In the genomic region with DNA sequence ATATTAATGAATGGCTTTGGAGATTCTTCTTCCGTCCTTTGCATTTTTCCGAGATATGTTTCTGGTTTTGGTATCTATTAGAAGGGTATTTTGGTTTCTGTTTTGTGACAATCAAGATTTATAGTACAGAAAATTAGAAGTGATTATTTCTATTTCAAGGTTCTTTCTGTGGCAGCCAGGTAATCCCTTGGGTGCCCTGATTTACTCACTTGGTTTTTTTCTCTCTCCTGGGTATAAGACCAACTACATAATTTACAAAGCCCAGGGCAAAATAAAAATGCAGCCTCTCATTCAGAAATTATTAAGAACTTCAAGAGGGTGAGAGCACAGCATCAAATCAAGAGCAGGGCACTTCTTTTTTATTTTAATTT, we compare ENCODE assay signal across 26 cellular contexts. TPM values are rescaled to one million over a fixed set of nuclear protein-coding genes. Genes with fewer than 3 reads are reported as not detected.
DNase-seq lines count a peak whose midpoint lies in the region; ATAC-seq, FAIRE-seq and TF ChIP-seq lines count a peak whose summit lies in the region.
"Had no signal": no experiment of that assay in that cellular context is flagged by ENCODE, and none has a peak within 500 bp of the region (broad histone marks: within the 10 kb centered on the region; RNA-seq: fewer than 3 reads in every experiment).

No MANE protein-coding gene starts in this region.

- TF ChIP-seq EP300 in GM12878 (IDR thresholded peaks at IDR 0.05; ENCODE audit: borderline replicate concordance in 1 of 2, control insufficient read depth in 1 of 2, low read depth in 2 of 2, low read length in 2 of 2), result 0 out of 4 replicates have a peak, but pooled peaks have one; percentile 10 to 25

- H3K9me3 ChIP-seq in GM12878 (replicated peaks; ENCODE audit: control insufficient read depth, insufficient read depth, low read length) (no peaks in the 10 kb centered on the region), right lobe of liver (no peaks in the 10 kb centered on the region), T-helper 17 cell (ENCODE audit: control insufficient read depth, low read length, poor library complexity, severe bottlenecking) (no peaks in the 10 kb centered on the region)

- no peak overlapping the region for H3K27ac ChIP-seq in GM12878 (ENCODE audit: control insufficient read depth, insufficient read depth)
- H3K27ac ChIP-seq in right lobe of liver, result peak overlapping the region in 2 of 3 donors; percentile 66 to 87
- H3K27ac ChIP-seq: C4-2B, KMS-11, PC-9 had no signal

- no peak overlapping the region for H3K9ac ChIP-seq in GM12878 (ENCODE audit: control insufficient read depth, insufficient read depth, low read length)
- H3K9ac ChIP-seq: KMS-11 had no signal

- peak overlapping the region; percentile 68; the same call in 1 of the 2 replicates for H2AFZ ChIP-seq in GM12878 (ENCODE audit: control insufficient read depth, low read depth, low read length)
- H2AFZ ChIP-seq: PC-9 had no signal

- H3K4me2 ChIP-seq in GM12878 (ENCODE audit: control insufficient read depth, insufficient read depth), result peak overlapping the region; percentile 63; the same call in 1 of the 2 replicates
- H3K4me2 ChIP-seq: KMS-11, PC-9 had no signal

- TF ChIP-seq CTCF in GM12878 (IDR thresholded peaks at IDR 0.05 in 2 of 3, conservative IDR thresholded peaks at IDR 0.05 in 1 of 3; ENCODE audit: control insufficient read depth in 2 of 3, extremely low read depth in 1 of 3, insufficient read depth in 1 of 3, low read depth in 3 of 3, low read length in 3 of 3), result no peak
- no peak for TF ChIP-seq CTCF in right lobe of liver (IDR thresholded peaks at IDR 0.05)

- H3K36me3 ChIP-seq in GM12878 (ENCODE audit: control insufficient read depth in 2 of 2, insufficient read depth in 2 of 2, low read length in 1 of 2) (no peaks in the 10 kb centered on the region), right lobe of liver (no peaks in the 10 kb centered on the region)

- no peak for TF ChIP-seq RAD21 in GM12878 (IDR thresholded peaks at IDR 0.05; ENCODE audit: insufficient read depth, low read depth, low read length)

- SMC1A ChIA-PET in GM12878 (lab: Charles Lee; ENCODE audit: uncharacterized antibody, unreplicated experiment), result interaction anchor here (1.0 to 3.3 kb wide), 2 partner anchors 27 to 49 kb away, joined by 6 to 10 read pairs; no protein-coding TSS in a partner anchor

- no peaks in the 10 kb centered on the region for H4K20me1 ChIP-seq in GM12878 (ENCODE audit: control insufficient read depth, insufficient read depth)

- peaks cover 15% of the 10 kb centered on the region for H3K79me2 ChIP-seq in GM12878 (ENCODE audit: control insufficient read depth, insufficient read depth, low read length)

- ATAC-seq in GM12878 (no peak), right lobe of liver (no peak), T-helper 17 cell (no peak)
- ATAC-seq in stimulated activated naive B cell treated with anti-CD40 and anti-IgM and Interleukin-4, amounts not matched to agents 10 μg/mL and 1 μg/mL and 100 μg/mL, for 72 hours (replicated peaks), result no peak
- ATAC-seq: HCT116 had no signal

- no peaks in the 10 kb centered on the region for H3K9me3 Mint-ChIP-seq in stimulated activated naive B cell treated with anti-CD40 and anti-IgM and Interleukin-4, amounts not matched to agents 10 μg/mL and 1 μg/mL and 100 μg/mL, for 72 hours
- H3K9me3 Mint-ChIP-seq: CD8-positive, alpha-beta memory T cell had no signal

- H3K4me3 ChIP-seq in GM12878 (no peak overlapping the region), right lobe of liver (peak overlapping the region; percentile 5 to 73 (median 35))
- H3K4me3 ChIP-seq: PC-9 had no signal

- BruUV-seq in GM12878 (replicated peaks; lab: Mats Ljungman, UMichigan), result no TSS peak

- in situ Hi-C loops in GM12878 (cut with MboI), result no loop called here

- H3K4me1 ChIP-seq in GM12878 (ENCODE audit: control insufficient read depth, insufficient read depth, low read length), result peaks cover 8% of the 10 kb centered on the region
- peaks cover 0 to 19% (median 11%) of the 10 kb centered on the region in 4 donors for H3K4me1 ChIP-seq in right lobe of liver

- TF ChIP-seq POLR2A in GM12878 (IDR thresholded peaks at IDR 0.05; ENCODE audit: low read depth, low read length), result no peak
- peak; percentile 1 for TF ChIP-seq POLR2A in right lobe of liver (IDR thresholded peaks at IDR 0.05)

- no peak for FAIRE-seq in GM12878 (lab: Jason Lieb, UNC)
- FAIRE-seq: HTR-8/SVneo had no signal

- H3K4me3 Mint-ChIP-seq in stimulated activated naive B cell treated with anti-CD40 and anti-IgM and Interleukin-4, amounts not matched to agents 10 μg/mL and 1 μg/mL and 100 μg/mL, for 72 hours, result no peak overlapping the region
- no peak overlapping the region for H3K4me3 Mint-ChIP-seq in T-helper 17 cell

- H3K27me3 ChIP-seq in GM12878 (replicated peaks in 1 of 2; ENCODE audit: control insufficient read depth in 2 of 2, insufficient read depth in 2 of 2, low read length in 1 of 2) (no peaks in the 10 kb centered on the region), right lobe of liver (no peaks in the 10 kb centered on the region)

- peak; percentile 47 for DNase-seq in NCI-H1436 treated with DMSO at 0.1 percent for 48 hours (lab: John Stamatoyannopoulos, UW)
- no peak for DNase-seq in GM12878 (ENCODE audit: low read depth, low spot score)
- DNase-seq in right lobe of liver, result no peak
- no peak for DNase-seq in stimulated activated naive B cell treated with anti-CD40 and anti-IgM and Interleukin-4, amounts not matched to agents 10 μg/mL and 1 μg/mL and 100 μg/mL, for 72 hours
- no peak for DNase-seq in iPS-NIHi7 (ENCODE audit: extremely low spot score)
- DNase-seq in SKM-1 (lab: John Stamatoyannopoulos, UW; ENCODE audit: unreplicated experiment), result no peak
- DNase-seq in T-helper 17 cell, result no peak
- no peak for DNase-seq in GDM1 (lab: John Stamatoyannopoulos, UW)
- DNase-seq: CD8-positive, alpha-beta memory T cell; DMS 273 treated with DMSO at 0.1 percent for 48 hours; DMS79 treated with DMSO at 0.1 percent for 48 hours; NCI-H1092; NCI-H1417 treated with DMSO at 0.1 percent for 48 hours; NCI-H187 treated with DMSO at 0.1 percent for 48 hours; NCI-H2171 treated with DMSO at 0.1 percent for 48 hours; NCI-H524; NCI-H748 treated with DMSO at 0.1 percent for 48 hours; PC-9; Right ventricle myocardium superior had no signal

- RAD21 ChIA-PET in GM12878 (lab: Charles Lee; ENCODE audit: unreplicated experiment), result no interaction called here

- WGBS in GM12878 (ENCODE audit: insufficient coverage, insufficient replicate concordance, low lambda C conversion rate, missing lambda C conversion rate), result 0% methylated on average over 2 of the region's 2 CpGs
- 25% methylated on average over 2 of the region's 2 CpGs for WGBS in right lobe of liver (ENCODE audit: insufficient coverage, low coverage, low lambda C conversion rate, missing lambda C conversion rate)

- peaks cover 0 to 4% of the 10 kb centered on the region in 2 donors for H3K36me3 Mint-ChIP-seq in stimulated activated naive B cell treated with anti-CD40 and anti-IgM and Interleukin-4, amounts not matched to agents 10 μg/mL and 1 μg/mL and 100 μg/mL, for 72 hours
- peaks cover 5% of the 10 kb centered on the region for H3K36me3 Mint-ChIP-seq in T-helper 17 cell (ENCODE audit: low read depth)

- POLR2A ChIA-PET in GM12878 (lab: Charles Lee), result interaction anchor here (3.3 kb wide), 1 partner anchor 43 kb away, joined by 22 read pairs; a partner anchor contains a TSS

- H3K4me1 Mint-ChIP-seq in stimulated activated naive B cell treated with anti-CD40 and anti-IgM and Interleukin-4, amounts not matched to agents 10 μg/mL and 1 μg/mL and 100 μg/mL, for 72 hours, result peaks cover 24 to 43% of the 10 kb centered on the region in 2 donors
- H3K4me1 Mint-ChIP-seq in T-helper 17 cell, result peaks cover 27% of the 10 kb centered on the region

- peak overlapping the region; percentile 56 for H3K27ac Mint-ChIP-seq in stimulated activated naive B cell treated with anti-CD40 and anti-IgM and Interleukin-4, amounts not matched to agents 10 μg/mL and 1 μg/mL and 100 μg/mL, for 72 hours
- H3K27ac Mint-ChIP-seq in T-helper 17 cell, result no peak overlapping the region

- intact Hi-C loops in GM12878 (cut with micrococcal nuclease; ENCODE audit: unreplicated experiment), result loop anchor here (10.0 kb wide), 2 partner anchors 302 to 372 kb away; no protein-coding TSS in a partner anchor
- intact Hi-C loops in right lobe of liver (cut with DNase I), result no loop called here

- no peaks in the 10 kb centered on the region for H3K27me3 Mint-ChIP-seq in stimulated activated naive B cell treated with anti-CD40 and anti-IgM and Interleukin-4, amounts not matched to agents 10 μg/mL and 1 μg/mL and 100 μg/mL, for 72 hours
- H3K27me3 Mint-ChIP-seq in T-helper 17 cell, result no peaks in the 10 kb centered on the region
- H3K27me3 Mint-ChIP-seq: CD8-positive, alpha-beta memory T cell had no signal

- CTCF ChIA-PET in GM12878 (lab: Yijun Ruan, JAX), result interaction anchor here (3.0 to 4.3 kb wide), 2 partner anchors 11 to 86 kb away, joined by 12 to 29 read pairs; no protein-coding TSS in a partner anchor

RNA-seq across cellular contexts. Expression of a gene that starts 2.0 kb away (rescaled TPM):
- total RNA-seq in GM12878 (2013; cell fraction: nucleolus; rRNA removed), result 34.2 and 34.7 TPM in 2 replicates
- 19.7 and 30.8 TPM in 2 replicates for total RNA-seq in GM12878 (2014; rRNA removed)
- 23.8 and 24.2 TPM in 2 replicates for total RNA-seq in GM12878 (2014; rRNA removed; fragmentation: Illumina TruSeq; extraction: Trizol)
- 19.7 and 26.7 TPM in 2 replicates for total RNA-seq in GM12878 (2021)
- 16.1 TPM for polyA plus RNA-seq in GM12878 (2011; ENCODE audit: low read depth)
- 30.6 and 39.7 TPM in 2 replicates for polyA plus RNA-seq in GM12878 (2011; rRNA removed)
- 18.9 and 21.4 TPM in 2 replicates for polyA plus RNA-seq in GM12878 (2011; cell fraction: cytosol; rRNA removed)
- 15.4 and 15.5 TPM in 2 replicates for polyA plus RNA-seq in GM12878 (2011; cell fraction: nucleus; rRNA removed)
- 15.4 and 19.5 TPM in 2 replicates for polyA plus RNA-seq in GM12878 (2012)
- polyA plus RNA-seq in GM12878 (2014; fragmentation: Illumina TruSeq; extraction: Trizol), result 28.6 and 35.5 TPM in 2 replicates
- polyA plus RNA-seq in GM12878 (2014; fragmentation: Nextera tagmentation; extraction: Ambion mirVana), result 10 to 100 TPM; 28.1 to 34.4 TPM
- polyA plus RNA-seq in GM12878 (2014; rRNA removed), result 13.2 and 14.1 TPM in 2 replicates
- 10 to 100 TPM; 35.2 to 41.8 TPM for polyA plus RNA-seq in GM12878 (2016; fragmentation: Nextera tagmentation; extraction: Ambion mirVana)
- 27.2 and 29.3 TPM in 2 replicates for polyA minus RNA-seq in GM12878 (2011; rRNA and poly(A)+ RNA removed)
- polyA minus RNA-seq in GM12878 (2011; cell fraction: cytosol; rRNA and poly(A)+ RNA removed), result 8.7 and 11.3 TPM in 2 replicates
- polyA minus RNA-seq in GM12878 (2011; cell fraction: nucleus; rRNA and poly(A)+ RNA removed), result 9.4 and 16.6 TPM in 2 replicates
- 10 to 100 TPM; 34.8 to 54.8 (median 41.8) TPM for total RNA-seq in right lobe of liver
- 10 to 100 TPM; 16.5 to 18.7 TPM for total RNA-seq in T-helper 17 cell

RNA-seq across cellular contexts. Expression of a gene that starts 8.9 kb away (rescaled TPM):
- total RNA-seq in GM12878 (2013; cell fraction: nucleolus; rRNA removed), result not detected in 2 replicates
- 0.06 TPM in 1 of 2 replicates, not detected in the other for total RNA-seq in GM12878 (2014; rRNA removed)
- total RNA-seq in GM12878 (2014; rRNA removed; fragmentation: Illumina TruSeq; extraction: Trizol), result not detected in 2 replicates
- 0.03 TPM in 1 of 2 replicates, not detected in the other for total RNA-seq in GM12878 (2021)
- polyA plus RNA-seq in GM12878 (2011; ENCODE audit: low read depth), result 0.16 TPM
- polyA plus RNA-seq in GM12878 (2011; rRNA removed), result 0.10 TPM in 1 of 2 replicates, not detected in the other
- 0.02 TPM in 1 of 2 replicates, not detected in the other for polyA plus RNA-seq in GM12878 (2011; cell fraction: cytosol; rRNA removed)
- polyA plus RNA-seq in GM12878 (2011; cell fraction: nucleus; rRNA removed), result 0.03 TPM in 1 of 2 replicates, not detected in the other
- polyA plus RNA-seq in GM12878 (2012), result 0.11 and 0.18 TPM in 2 replicates
- polyA plus RNA-seq in GM12878 (2014; fragmentation: Illumina TruSeq; extraction: Trizol), result not detected in 2 replicates
- under 1 TPM in 1 of 2 experiments, not detected in 1; 0.05 TPM for polyA plus RNA-seq in GM12878 (2014; fragmentation: Nextera tagmentation; extraction: Ambion mirVana)
- 0.01 TPM in 1 of 2 replicates, not detected in the other for polyA plus RNA-seq in GM12878 (2014; rRNA removed)
- under 1 TPM in 1 of 2 experiments, not detected in 1; 0.14 TPM for polyA plus RNA-seq in GM12878 (2016; fragmentation: Nextera tagmentation; extraction: Ambion mirVana)
- polyA minus RNA-seq in GM12878 (2011; rRNA and poly(A)+ RNA removed), result not detected in 2 replicates
- not detected in 2 replicates for polyA minus RNA-seq in GM12878 (2011; cell fraction: cytosol; rRNA and poly(A)+ RNA removed)
- not detected in 2 replicates for polyA minus RNA-seq in GM12878 (2011; cell fraction: nucleus; rRNA and poly(A)+ RNA removed)
- total RNA-seq in right lobe of liver, result 1 to 10 TPM; 1.5 to 4.4 (median 1.9) TPM
- total RNA-seq in T-helper 17 cell, result under 1 TPM; 0.05 to 0.15 TPM
- total RNA-seq: H4, PC-9, RPMI7951, SK-MEL-5 had no signal

RNA-seq across cellular contexts. Expression of a gene that starts 43.3 kb away (rescaled TPM):
- total RNA-seq in GM12878 (2013; cell fraction: nucleolus; rRNA removed), result 148 and 153 TPM in 2 replicates
- total RNA-seq in GM12878 (2014; rRNA removed) (58.1 and 60.3 TPM in 2 replicates), GM12878 (2014; rRNA removed; fragmentation: Illumina TruSeq; extraction: Trizol) (39.0 and 42.0 TPM in 2 replicates), GM12878 (2021) (62.9 and 63.2 TPM in 2 replicates), right lobe of liver (10 to 100 TPM; 39.4 to 57.9 (median 43.8) TPM), T-helper 17 cell (10 to 100 TPM; 76.6 to 86.7 TPM)
- 31.0 TPM for polyA plus RNA-seq in GM12878 (2011; ENCODE audit: low read depth)
- polyA plus RNA-seq in GM12878 (2011; rRNA removed) (46.4 and 71.4 TPM in 2 replicates), GM12878 (2014; fragmentation: Illumina TruSeq; extraction: Trizol) (30.2 and 53.2 TPM in 2 replicates), GM12878 (2014; fragmentation: Nextera tagmentation; extraction: Ambion mirVana) (10 to 100 TPM; 18.9 to 21.4 TPM), GM12878 (2014; rRNA removed) (69.4 and 71.2 TPM in 2 replicates), GM12878 (2016; fragmentation: Nextera tagmentation; extraction: Ambion mirVana) (10 to 100 TPM; 37.8 to 37.9 TPM)
- polyA plus RNA-seq in GM12878 (2011; cell fraction: cytosol; rRNA removed), result 84.2 and 98.9 TPM in 2 replicates
- polyA plus RNA-seq in GM12878 (2011; cell fraction: nucleus; rRNA removed), result 223 and 258 TPM in 2 replicates
- 50.8 and 50.9 TPM in 2 replicates for polyA plus RNA-seq in GM12878 (2012)
- 48.9 and 72.9 TPM in 2 replicates for polyA minus RNA-seq in GM12878 (2011; rRNA and poly(A)+ RNA removed)
- 19.4 and 27.2 TPM in 2 replicates for polyA minus RNA-seq in GM12878 (2011; cell fraction: cytosol; rRNA and poly(A)+ RNA removed)
- 43.5 and 49.6 TPM in 2 replicates for polyA minus RNA-seq in GM12878 (2011; cell fraction: nucleus; rRNA and poly(A)+ RNA removed)

RNA-seq across cellular contexts. Expression of a gene that starts 45.9 kb away (rescaled TPM):
- total RNA-seq in GM12878 (2013; cell fraction: nucleolus; rRNA removed), result 3.0 and 3.9 TPM in 2 replicates
- total RNA-seq in GM12878 (2014; rRNA removed), result 2.6 and 3.2 TPM in 2 replicates
- total RNA-seq in GM12878 (2014; rRNA removed; fragmentation: Illumina TruSeq; extraction: Trizol), result 3.0 and 3.5 TPM in 2 replicates
- 3.4 and 4.5 TPM in 2 replicates for total RNA-seq in GM12878 (2021)
- polyA plus RNA-seq in GM12878 (2011; ENCODE audit: low read depth), result 8.0 TPM
- 0.68 and 1.0 TPM in 2 replicates for polyA plus RNA-seq in GM12878 (2011; rRNA removed)
- 1.4 and 1.8 TPM in 2 replicates for polyA plus RNA-seq in GM12878 (2011; cell fraction: cytosol; rRNA removed)
- polyA plus RNA-seq in GM12878 (2011; cell fraction: nucleus; rRNA removed), result 1.1 and 1.2 TPM in 2 replicates
- polyA plus RNA-seq in GM12878 (2012), result 9.2 and 13.1 TPM in 2 replicates
- 5.2 and 5.5 TPM in 2 replicates for polyA plus RNA-seq in GM12878 (2014; fragmentation: Illumina TruSeq; extraction: Trizol)
- 10 to 100 TPM in 1 of 2 experiments, 1 to 10 TPM in 1; 5.8 to 11.9 TPM for polyA plus RNA-seq in GM12878 (2014; fragmentation: Nextera tagmentation; extraction: Ambion mirVana)
- polyA plus RNA-seq in GM12878 (2014; rRNA removed), result 2.2 and 2.6 TPM in 2 replicates
- 1 to 10 TPM; 3.0 to 4.5 TPM for polyA plus RNA-seq in GM12878 (2016; fragmentation: Nextera tagmentation; extraction: Ambion mirVana)
- polyA minus RNA-seq in GM12878 (2011; rRNA and poly(A)+ RNA removed), result 0.44 and 2.1 TPM in 2 replicates
- polyA minus RNA-seq in GM12878 (2011; cell fraction: cytosol; rRNA and poly(A)+ RNA removed), result 0.62 and 1.5 TPM in 2 replicates
- 0.12 and 0.48 TPM in 2 replicates for polyA minus RNA-seq in GM12878 (2011; cell fraction: nucleus; rRNA and poly(A)+ RNA removed)
- 10 to 100 TPM in 4 of 6 experiments, 1 to 10 TPM in 2; 6.3 to 22.1 (median 14.9) TPM for total RNA-seq in right lobe of liver
- 10 to 100 TPM in 1 of 2 donors, 1 to 10 TPM in 1; 9.5 to 13.2 TPM for total RNA-seq in T-helper 17 cell
